In genomic region chr21:42818328-42818749, GRCh38 we compare ENCODE assay signal across 8 cellular contexts.
A peak's percentile ranks its signal among the peaks of the same experiment; 100 is the strongest.
DNase-seq lines count a peak whose midpoint lies in the region; ATAC-seq and TF ChIP-seq lines count a peak whose summit lies in the region.

No MANE protein-coding gene starts in this region.

- peak; percentile 81 to 95 for ATAC-seq in naive thymus-derived CD8-positive, alpha-beta T cell
- no peak for ATAC-seq in HG03432 (IDR thresholded peaks at IDR 0.05; ENCODE audit: unreplicated experiment)

- TF ChIP-seq CTCF in epithelial cell of proximal tubule (conservative IDR thresholded peaks at IDR 0.05; ENCODE audit: low read depth, low read length) (peak; percentile 98), tibial artery (IDR thresholded peaks at IDR 0.05) (peak; percentile 61 to 63)

- H3K9me3 ChIP-seq in tibial artery, result no peaks in the 10 kb centered on the region

- H3K27ac ChIP-seq in tibial artery, result no peak overlapping the region

- no peaks in the 10 kb centered on the region for H3K36me3 Mint-ChIP-seq in naive thymus-derived CD8-positive, alpha-beta T cell

- H3K36me3 ChIP-seq in tibial artery, result no peaks in the 10 kb centered on the region

- H3K27me3 Mint-ChIP-seq in naive thymus-derived CD8-positive, alpha-beta T cell, result peaks cover 0 to 8% (median 3%) of the 10 kb centered on the region in 5 donors

- no peak overlapping the region for H3K4me3 Mint-ChIP-seq in naive thymus-derived CD8-positive, alpha-beta T cell

- POLR2A ChIA-PET in naive thymus-derived CD8-positive, alpha-beta T cell (lab: Charles Lee), result interaction anchor here (0.7 to 0.8 kb wide), 2 partner anchors 13 to 163 kb away, joined by 3 read pairs; no protein-coding TSS in a partner anchor

- H3K9me3 Mint-ChIP-seq in naive thymus-derived CD8-positive, alpha-beta T cell, result peaks cover 0 to 2% (median 0%) of the 10 kb centered on the region in 9 donors

- H3K4me3 ChIP-seq in epithelial cell of proximal tubule (ENCODE audit: low read depth, low read length) (no peak overlapping the region), tibial artery (no peak overlapping the region)

- intact Hi-C loops in tibial artery (cut with DNase I; ENCODE audit: low total_unique reads), result no loop called here

- no peaks in the 10 kb centered on the region for H3K4me1 ChIP-seq in tibial artery

- peaks cover 2 to 6% (median 3%) of the 10 kb centered on the region in 4 donors for H3K4me1 Mint-ChIP-seq in naive thymus-derived CD8-positive, alpha-beta T cell

- DNase-seq in GM04504 (ENCODE audit: low read depth), result peak; percentile 1
- peak; percentile 47 for DNase-seq in NCI-H69 (lab: John Stamatoyannopoulos, UW)
- DNase-seq in activated CD8-positive, alpha-beta memory T cell treated with anti-CD3 and anti-CD28 coated beads, Interleukin-2, amount 50 U/mL, for 4 hours, result peak; percentile 74
- DNase-seq in epithelial cell of proximal tubule (ENCODE audit: low read depth), result no peak
- peak; percentile 34 to 84 (median 58) for DNase-seq in naive thymus-derived CD8-positive, alpha-beta T cell
- peak; percentile 58 to 74 for DNase-seq in tibial artery
- DNase-seq in cortex of kidney (lab: John Stamatoyannopoulos, UW), result no peak

- peak overlapping the region in 5 of 10 donors; percentile 1 to 92 (median 75) for H3K27ac Mint-ChIP-seq in naive thymus-derived CD8-positive, alpha-beta T cell

- H3K27me3 ChIP-seq in tibial artery, result peaks cover 0 to 16% of the 10 kb centered on the region in 2 donors

Comparison
In these comparisons a context has a peak if more than half of its experiments do, and no peak if none do; other contexts are left out.
1. DNase-seq: peak in GM04504 (single experiment), NCI-H69 (single experiment), activated CD8-positive, alpha-beta memory T cell treated with anti-CD3 and anti-CD28 coated beads, Interleukin-2, amount 50 U/mL, for 4 hours (single experiment), naive thymus-derived CD8-positive, alpha-beta T cell (10 of 10) and tibial artery (2 of 2); none in epithelial cell of proximal tubule (single experiment) and cortex of kidney (single experiment).